ENCODE assay signal across 14 cellular contexts in genomic region chr12:6822461-6823135, GRCh38. TPM values are rescaled to one million over a fixed set of nuclear protein-coding genes. Genes with fewer than 3 reads are reported as not detected.
A peak's percentile ranks its signal among the peaks of the same experiment; 100 is the strongest.
DNase-seq lines count a peak whose midpoint lies in the region; ATAC-seq, FAIRE-seq and TF ChIP-seq lines count a peak whose summit lies in the region.
"Had no signal": no experiment of that assay in that cellular context is flagged by ENCODE, and none has a peak within 500 bp of the region (broad histone marks: within the 10 kb centered on the region; RNA-seq: fewer than 3 reads in every experiment).

No MANE protein-coding gene starts in this region.

- H3K27ac Mint-ChIP-seq in naive thymus-derived CD4-positive, alpha-beta T cell, result peak overlapping the region in 2 of 9 donors; percentile 18 to 26

- peak overlapping the region in 7 of 10 donors; percentile 31 to 82 (median 69) for H3K4me3 Mint-ChIP-seq in naive thymus-derived CD4-positive, alpha-beta T cell

- no peak for TF ChIP-seq RAD21 in H1 (IDR thresholded peaks at IDR 0.05 in 1 of 2, conservative IDR thresholded peaks at IDR 0.05 in 1 of 2; ENCODE audit: low read depth in 2 of 2, low read length in 2 of 2)

- peak overlapping the region; percentile 89; the same call in 1 of the 2 replicates for H2BK5ac ChIP-seq in H1 (ENCODE audit: low read depth, low read length)

- no peak for ATAC-seq in naive thymus-derived CD4-positive, alpha-beta T cell
- ATAC-seq in GM21528 (IDR thresholded peaks at IDR 0.05; ENCODE audit: low FRiP score, unreplicated experiment), result no peak
- no peak for ATAC-seq in GM21723 (IDR thresholded peaks at IDR 0.05; ENCODE audit: unreplicated experiment)
- ATAC-seq in HG03139 (IDR thresholded peaks at IDR 0.05; ENCODE audit: unreplicated experiment), result no peak
- ATAC-seq: PC-3 had no signal

- H3K23me2 ChIP-seq in H1 (ENCODE audit: low read depth, low read length), result peaks cover 26% of the 10 kb centered on the region

- H4K91ac ChIP-seq in H1 (replicated peaks; ENCODE audit: insufficient read length, low read length), result no peak overlapping the region

- peak overlapping the region; percentile 55; the same call in 1 of the 2 replicates for H2BK20ac ChIP-seq in H1 (ENCODE audit: low read length)

- H3K9me3 ChIP-seq in HUES48 (ENCODE audit: control insufficient read depth, insufficient read depth, low read length) (no peaks in the 10 kb centered on the region), H1 (ENCODE audit: insufficient read depth in 2 of 2, low read depth in 1 of 2, low read length in 1 of 2) (no peaks in the 10 kb centered on the region)
- no peaks in the 10 kb centered on the region for H3K9me3 ChIP-seq in naive thymus-derived CD4-positive, alpha-beta T cell (ENCODE audit: control insufficient read depth in 2 of 3, low read length in 3 of 3)

- H3K36me3 Mint-ChIP-seq in naive thymus-derived CD4-positive, alpha-beta T cell, result peaks cover 4 to 16% (median 10%) of the 10 kb centered on the region in 5 donors

- peaks cover 9 to 42% (median 26%) of the 10 kb centered on the region in 5 donors for H3K27me3 Mint-ChIP-seq in naive thymus-derived CD4-positive, alpha-beta T cell

- WGBS in H1 (ENCODE audit: extremely low coverage in 1 of 2, insufficient coverage in 1 of 2, insufficient read length in 1 of 2, insufficient replicate concordance in 2 of 2, low coverage in 1 of 2, low lambda C conversion rate in 2 of 2, missing lambda C conversion rate in 1 of 2), 2 experiments, result 65% methylated on average over 6 of the region's 7 CpGs; no CpG with 5 or more reads in 1 of the 2 experiments

- H2BK12ac ChIP-seq in H1 (ENCODE audit: low read depth, low read length), result peak overlapping the region; percentile 75; the same call in 1 of the 2 replicates

- H3K79me2 ChIP-seq in H1 (ENCODE audit: control insufficient read depth in 1 of 2, insufficient read depth in 2 of 2, low read length in 2 of 2), result no peaks in the 10 kb centered on the region

- peak overlapping the region; percentile 94 to 98 for H3K4me2 ChIP-seq in H1 (ENCODE audit: insufficient read depth in 1 of 2, low read depth in 2 of 2, low read length in 2 of 2)

- H2BK120ac ChIP-seq in H1 (replicated peaks; ENCODE audit: low read depth, low read length), result no peak overlapping the region

- peaks cover 26 to 34% (median 30%) of the 10 kb centered on the region in 7 donors for H3K4me1 Mint-ChIP-seq in naive thymus-derived CD4-positive, alpha-beta T cell

- H3K4me3 ChIP-seq in AG09309 (ENCODE audit: control insufficient read depth, low read depth, low read length) (peak overlapping the region; percentile 62; the same call in 1 of the 2 replicates), HUES48 (ENCODE audit: low read depth, low read length) (peak overlapping the region; percentile 69), H1 (ENCODE audit: extremely low read depth in 1 of 4, insufficient read depth in 2 of 4, low read depth in 3 of 4, low read length in 4 of 4) (peak overlapping the region; percentile 53 to 72 (median 60); a peak in 5 of 8 replicates)
- H3K4me3 ChIP-seq in naive thymus-derived CD4-positive, alpha-beta T cell (ENCODE audit: low read length), result no peak overlapping the region

- H2BK15ac ChIP-seq in H1 (ENCODE audit: low read length), result peak overlapping the region; percentile 75; the same call in 1 of the 2 replicates

- no peak for TF ChIP-seq EP300 in H1 (IDR thresholded peaks at IDR 0.05; ENCODE audit: borderline replicate concordance in 1 of 2, low read depth in 2 of 2, low read length in 2 of 2)

- DNase-seq in AG09309 (ENCODE audit: low read depth) (no peak), H1 (ENCODE audit: low read depth in 1 of 2, low spot score in 2 of 2) (no peak), LoVo (ENCODE audit: low spot score) (no peak)
- DNase-seq in naive thymus-derived CD4-positive, alpha-beta T cell, result no peak
- DNase-seq: HCEC 1CT, Karpas-422, PC-3, T1000, trophoblast cell had no signal

- H2AK5ac ChIP-seq in H1 (ENCODE audit: low read depth, low read length), result peak overlapping the region; percentile 26; the same call in 1 of the 2 replicates

- FAIRE-seq in H1 (lab: Jason Lieb, UNC), result no peak

- H2AFZ ChIP-seq in H1 (ENCODE audit: low read length), result no peak overlapping the region

- no peak overlapping the region for H3K14ac ChIP-seq in H1 (ENCODE audit: insufficient read length)

- H3K27me3 ChIP-seq in HUES48 (ENCODE audit: control insufficient read depth, insufficient read depth, low read length) (peaks cover 63% of the 10 kb centered on the region), H1 (replicated peaks in 1 of 4; ENCODE audit: control insufficient read depth in 3 of 4, extremely low read depth in 1 of 4, insufficient read depth in 3 of 4, low read length in 3 of 4) (peaks cover 0 to 12% (median 8%) of the 10 kb centered on the region in 4 experiments; a peak in 6 of 7 replicates)
- H3K27me3 ChIP-seq in naive thymus-derived CD4-positive, alpha-beta T cell (ENCODE audit: control insufficient read depth in 2 of 2, insufficient read depth in 2 of 2, low read length in 2 of 2), result peaks cover 0 to 8% of the 10 kb centered on the region in 2 donors

- intact Hi-C loops in naive thymus-derived CD4-positive, alpha-beta T cell (cut with micrococcal nuclease), result no loop called here

- CTCF ChIA-PET in H1 (lab: Charles Lee; ENCODE audit: partially characterized antibody), result interaction anchor here (0.8 to 23.7 kb wide), 10 partner anchors 10 to 87 kb away, joined by 3 to 532 read pairs (median 14); partner anchors contain the start of genes CD4, GNB3, LAG3 and MLF2
- CTCF ChIA-PET in naive thymus-derived CD4-positive, alpha-beta T cell (lab: Charles Lee), result interaction anchor here (0.7 to 6.6 kb wide), 4 partner anchors 13 to 90 kb away, joined by 3 to 94 read pairs (median 15); partner anchors contain the start of gene MLF2

- H3K9me3 Mint-ChIP-seq in naive thymus-derived CD4-positive, alpha-beta T cell, result peaks cover 0 to 3% (median 0%) of the 10 kb centered on the region in 11 donors

- no peak overlapping the region; the same call in none of the 2 replicates for H3K18ac ChIP-seq in H1 (ENCODE audit: extremely low read depth, low read length)

- no peak overlapping the region for H4K5ac ChIP-seq in H1 (ENCODE audit: insufficient read length, low read depth, low read length)

- POLR2A ChIA-PET in H1 (lab: Charles Lee; ENCODE audit: partially characterized antibody), result interaction anchor here (0.6 to 27.1 kb wide), 19 partner anchors 10 to 218 kb away, joined by 3 to 388 read pairs (median 4); partner anchors contain the start of genes CDCA3, COPS7A, GNB3 and LAG3
- POLR2A ChIA-PET in naive thymus-derived CD4-positive, alpha-beta T cell (lab: Charles Lee), result interaction anchor here (0.7 to 13.2 kb wide), 3 partner anchors 33 to 255 kb away, joined by 3 to 91 read pairs (median 12); partner anchors contain the start of genes CD4 and MLF2

- H3K56ac ChIP-seq in H1 (replicated peaks; ENCODE audit: insufficient read length, low read depth, low read length), result no peak overlapping the region

- H3K36me3 ChIP-seq in HUES48 (ENCODE audit: control insufficient read depth, insufficient read depth, low read length), result no peaks in the 10 kb centered on the region
- no peaks in the 10 kb centered on the region for H3K36me3 ChIP-seq in H1 (ENCODE audit: control insufficient read depth in 2 of 4, insufficient read depth in 4 of 4, low read length in 3 of 4)
- H3K36me3 ChIP-seq in naive thymus-derived CD4-positive, alpha-beta T cell (ENCODE audit: control insufficient read depth in 2 of 3, insufficient read depth in 3 of 3, low read length in 3 of 3), result peaks cover 0 to 29% (median 11%) of the 10 kb centered on the region in 3 experiments

- no peak overlapping the region for H4K8ac ChIP-seq in H1 (ENCODE audit: extremely low read depth, insufficient read depth, low read length)

- H3K27ac ChIP-seq in HUES48 (ENCODE audit: low read depth, low read length) (no peak overlapping the region), H1 (ENCODE audit: low read depth, low read length) (no peak overlapping the region)
- H3K27ac ChIP-seq in naive thymus-derived CD4-positive, alpha-beta T cell (ENCODE audit: low read depth, low read length), result no peak overlapping the region
- H3K27ac ChIP-seq: C4-2B had no signal

- H3K9ac ChIP-seq in HUES48 (ENCODE audit: low read depth, low read length) (no peak overlapping the region), H1 (replicated peaks in 1 of 4; ENCODE audit: extremely low read depth in 1 of 4, low read depth in 3 of 4, low read length in 3 of 4) (no peak overlapping the region)

- H3K4me1 ChIP-seq in HUES48 (ENCODE audit: control insufficient read depth, insufficient read depth, low read length), result peaks cover 41% of the 10 kb centered on the region
- H3K4me1 ChIP-seq in H1 (replicated peaks in 1 of 4; ENCODE audit: control insufficient read depth in 3 of 4, insufficient read depth in 4 of 4, low read length in 3 of 4), result peaks cover 8 to 64% (median 38%) of the 10 kb centered on the region in 4 experiments
- H3K4me1 ChIP-seq in naive thymus-derived CD4-positive, alpha-beta T cell (ENCODE audit: control insufficient read depth in 2 of 2, insufficient read depth in 2 of 2, low read length in 2 of 2), result peaks cover 4 to 15% of the 10 kb centered on the region in 2 donors

- no peak overlapping the region for H3K4ac ChIP-seq in H1 (replicated peaks; ENCODE audit: insufficient read length, low read depth, low read length)

- no peaks in the 10 kb centered on the region; the same call in 1 of the 2 replicates for H3K79me1 ChIP-seq in H1 (ENCODE audit: low read depth, low read length)

- H4K20me1 ChIP-seq in H1 (replicated peaks in 1 of 2; ENCODE audit: control insufficient read depth in 1 of 2, insufficient read depth in 2 of 2, low read length in 2 of 2), result peaks cover 0 to 8% of the 10 kb centered on the region in 2 experiments

- TF ChIP-seq CTCF in AG09309 (IDR thresholded peaks at IDR 0.05; ENCODE audit: control insufficient read depth, insufficient read depth, low read depth, low read length, missing control alignments), result no peak
- no peak for TF ChIP-seq CTCF in H1 (IDR thresholded peaks at IDR 0.05; ENCODE audit: control extremely low read depth in 1 of 3, insufficient read depth in 1 of 3, low read depth in 1 of 3, low read length in 3 of 3)

- TF ChIP-seq POLR2A in H1 (IDR thresholded peaks at IDR 0.05; ENCODE audit: control extremely low read depth in 1 of 2, low read depth in 2 of 2, low read length in 2 of 2), result no peak

- no peak overlapping the region for H3K23ac ChIP-seq in H1 (ENCODE audit: insufficient read length)

RNA-seq across cellular contexts. Expression of gene GPR162, which starts 1.0 kb away (rescaled TPM):
- 8.6 and 8.8 TPM in 2 replicates for total RNA-seq in H1 (2021; fragmentation: NEBNext Ultra II Directional; extraction: Animal tissue kit (Norgen Biotek cat#: 25700))
- polyA plus RNA-seq in H1 (2011; rRNA removed), result 7.3 and 9.5 TPM in 2 replicates
- polyA plus RNA-seq in H1 (2011; cell fraction: cytosol; rRNA removed), result 7.9 TPM
- 22.3 TPM for polyA plus RNA-seq in H1 (2011; cell fraction: nucleus; rRNA removed)
- 7.5 to 9.0 TPM (median 8.8 TPM) in 4 replicates for polyA plus RNA-seq in H1 (2012, experiment 1 of 2)
- polyA plus RNA-seq in H1 (2012, experiment 2 of 2), result 7.7 TPM
- polyA plus RNA-seq in H1 (2013, experiment 1 of 2), result 5.7 TPM
- polyA plus RNA-seq in H1 (2013, experiment 2 of 2), result 6.8 TPM
- 4.2 and 4.3 TPM in 2 replicates for polyA minus RNA-seq in H1 (2011; rRNA and poly(A)+ RNA removed)
- 8.6 TPM for polyA minus RNA-seq in H1 (2011; cell fraction: cytosol; rRNA and poly(A)+ RNA removed)
- polyA minus RNA-seq in H1 (2011; cell fraction: nucleus; rRNA and poly(A)+ RNA removed), result 6.1 TPM
- total RNA-seq in naive thymus-derived CD4-positive, alpha-beta T cell, result 10 to 100 TPM in 1 of 5 experiments, 1 to 10 TPM in 1, under 1 TPM in 3; 0.30 to 10.5 (median 0.38) TPM
- polyA plus RNA-seq in naive thymus-derived CD4-positive, alpha-beta T cell, result not detected
- total RNA-seq: PC-3 had no signal

RNA-seq across cellular contexts. Expression of gene P3H3, which starts 5.6 kb away (rescaled TPM):
- total RNA-seq in H1 (2021; fragmentation: NEBNext Ultra II Directional; extraction: Animal tissue kit (Norgen Biotek cat#: 25700)), result 42.4 and 43.5 TPM in 2 replicates
- 22.9 and 40.9 TPM in 2 replicates for polyA plus RNA-seq in H1 (2011; rRNA removed)
- 34.9 TPM for polyA plus RNA-seq in H1 (2011; cell fraction: cytosol; rRNA removed)
- 89.3 TPM for polyA plus RNA-seq in H1 (2011; cell fraction: nucleus; rRNA removed)
- polyA plus RNA-seq in H1 (2012, experiment 1 of 2), result 28.7 to 51.3 TPM (median 45.4 TPM) in 4 replicates
- 27.7 TPM for polyA plus RNA-seq in H1 (2012, experiment 2 of 2)
- 33.4 TPM for polyA plus RNA-seq in H1 (2013, experiment 1 of 2)
- 30.6 TPM for polyA plus RNA-seq in H1 (2013, experiment 2 of 2)
- 14.7 and 16.0 TPM in 2 replicates for polyA minus RNA-seq in H1 (2011; rRNA and poly(A)+ RNA removed)
- polyA minus RNA-seq in H1 (2011; cell fraction: cytosol; rRNA and poly(A)+ RNA removed), result 21.8 TPM
- 35.7 TPM for polyA minus RNA-seq in H1 (2011; cell fraction: nucleus; rRNA and poly(A)+ RNA removed)
- total RNA-seq in naive thymus-derived CD4-positive, alpha-beta T cell, result 10 to 100 TPM in 3 of 5 experiments, 1 to 10 TPM in 2; 1.9 to 18.2 (median 10.3) TPM
- polyA plus RNA-seq in naive thymus-derived CD4-positive, alpha-beta T cell, result 1 to 10 TPM; 1.5 to 1.9 TPM

RNA-seq across cellular contexts. Expression of gene GNB3, which starts 18.1 kb away (rescaled TPM):
- 9.0 and 9.9 TPM in 2 replicates for total RNA-seq in H1 (2021; fragmentation: NEBNext Ultra II Directional; extraction: Animal tissue kit (Norgen Biotek cat#: 25700))
- polyA plus RNA-seq in H1 (2011; rRNA removed), result 9.9 and 13.9 TPM in 2 replicates
- 12.7 TPM for polyA plus RNA-seq in H1 (2011; cell fraction: cytosol; rRNA removed)
- 82.1 TPM for polyA plus RNA-seq in H1 (2011; cell fraction: nucleus; rRNA removed)
- polyA plus RNA-seq in H1 (2012, experiment 1 of 2), result 10.9 to 15.6 TPM (median 13.3 TPM) in 4 replicates
- polyA plus RNA-seq in H1 (2012, experiment 2 of 2), result 7.5 TPM
- 5.5 TPM for polyA plus RNA-seq in H1 (2013, experiment 1 of 2)
- 4.9 TPM for polyA plus RNA-seq in H1 (2013, experiment 2 of 2)
- 5.6 and 5.7 TPM in 2 replicates for polyA minus RNA-seq in H1 (2011; rRNA and poly(A)+ RNA removed)
- 6.0 TPM for polyA minus RNA-seq in H1 (2011; cell fraction: cytosol; rRNA and poly(A)+ RNA removed)
- 17.2 TPM for polyA minus RNA-seq in H1 (2011; cell fraction: nucleus; rRNA and poly(A)+ RNA removed)
- 10 to 100 TPM in 2 of 5 experiments, 1 to 10 TPM in 2, under 1 TPM in 1; 0.63 to 11.8 (median 3.2) TPM for total RNA-seq in naive thymus-derived CD4-positive, alpha-beta T cell
- polyA plus RNA-seq in naive thymus-derived CD4-positive, alpha-beta T cell, result under 1 TPM in 1 of 2 donors, not detected in 1; 0.23 TPM
- total RNA-seq: PC-3 had no signal

RNA-seq across cellular contexts. Expression of gene CDCA3, which starts 28.5 kb away (rescaled TPM):
- total RNA-seq in H1 (2021; fragmentation: NEBNext Ultra II Directional; extraction: Animal tissue kit (Norgen Biotek cat#: 25700)), result 47.4 and 47.7 TPM in 2 replicates
- polyA plus RNA-seq in H1 (2011; rRNA removed), result 71.2 and 77.0 TPM in 2 replicates
- 75.6 TPM for polyA plus RNA-seq in H1 (2011; cell fraction: cytosol; rRNA removed)
- polyA plus RNA-seq in H1 (2011; cell fraction: nucleus; rRNA removed), result 85.8 TPM
- 46.7 to 59.8 TPM (median 55.0 TPM) in 4 replicates for polyA plus RNA-seq in H1 (2012, experiment 1 of 2)
- polyA plus RNA-seq in H1 (2012, experiment 2 of 2), result 40.3 TPM
- 51.4 TPM for polyA plus RNA-seq in H1 (2013, experiment 1 of 2)
- 48.1 TPM for polyA plus RNA-seq in H1 (2013, experiment 2 of 2)
- polyA minus RNA-seq in H1 (2011; rRNA and poly(A)+ RNA removed), result 21.4 and 28.2 TPM in 2 replicates
- polyA minus RNA-seq in H1 (2011; cell fraction: cytosol; rRNA and poly(A)+ RNA removed), result 27.6 TPM
- polyA minus RNA-seq in H1 (2011; cell fraction: nucleus; rRNA and poly(A)+ RNA removed), result 55.8 TPM
- total RNA-seq in naive thymus-derived CD4-positive, alpha-beta T cell, result 10 to 100 TPM in 1 of 5 experiments, 1 to 10 TPM in 3, under 1 TPM in 1; 0.64 to 55.6 (median 1.8) TPM
- under 1 TPM in 1 of 2 donors, not detected in 1; 0.94 TPM for polyA plus RNA-seq in naive thymus-derived CD4-positive, alpha-beta T cell

RNA-seq across cellular contexts. Expression of gene USP5, which starts 29.4 kb away (rescaled TPM):
- 148 and 159 TPM in 2 replicates for total RNA-seq in H1 (2021; fragmentation: NEBNext Ultra II Directional; extraction: Animal tissue kit (Norgen Biotek cat#: 25700))
- 66.5 and 83.9 TPM in 2 replicates for polyA plus RNA-seq in H1 (2011; rRNA removed)
- 90.3 TPM for polyA plus RNA-seq in H1 (2011; cell fraction: cytosol; rRNA removed)
- 161 TPM for polyA plus RNA-seq in H1 (2011; cell fraction: nucleus; rRNA removed)
- 75.8 to 102 TPM (median 96.4 TPM) in 4 replicates for polyA plus RNA-seq in H1 (2012, experiment 1 of 2)
- 103 TPM for polyA plus RNA-seq in H1 (2012, experiment 2 of 2)
- 86.0 TPM for polyA plus RNA-seq in H1 (2013, experiment 1 of 2)
- 70.7 TPM for polyA plus RNA-seq in H1 (2013, experiment 2 of 2)
- 132 and 136 TPM in 2 replicates for polyA minus RNA-seq in H1 (2011; rRNA and poly(A)+ RNA removed)
- 57.0 TPM for polyA minus RNA-seq in H1 (2011; cell fraction: cytosol; rRNA and poly(A)+ RNA removed)
- polyA minus RNA-seq in H1 (2011; cell fraction: nucleus; rRNA and poly(A)+ RNA removed), result 43.7 TPM
- total RNA-seq in naive thymus-derived CD4-positive, alpha-beta T cell, result 100 to 1,000 TPM in 1 of 5 experiments, 10 to 100 TPM in 4; 58.0 to 134 (median 71.1) TPM
- polyA plus RNA-seq in naive thymus-derived CD4-positive, alpha-beta T cell, result 10 to 100 TPM; 51.9 to 71.5 TPM
